8 cellular contexts compared by ENCODE assay signal in the genomic region with DNA sequence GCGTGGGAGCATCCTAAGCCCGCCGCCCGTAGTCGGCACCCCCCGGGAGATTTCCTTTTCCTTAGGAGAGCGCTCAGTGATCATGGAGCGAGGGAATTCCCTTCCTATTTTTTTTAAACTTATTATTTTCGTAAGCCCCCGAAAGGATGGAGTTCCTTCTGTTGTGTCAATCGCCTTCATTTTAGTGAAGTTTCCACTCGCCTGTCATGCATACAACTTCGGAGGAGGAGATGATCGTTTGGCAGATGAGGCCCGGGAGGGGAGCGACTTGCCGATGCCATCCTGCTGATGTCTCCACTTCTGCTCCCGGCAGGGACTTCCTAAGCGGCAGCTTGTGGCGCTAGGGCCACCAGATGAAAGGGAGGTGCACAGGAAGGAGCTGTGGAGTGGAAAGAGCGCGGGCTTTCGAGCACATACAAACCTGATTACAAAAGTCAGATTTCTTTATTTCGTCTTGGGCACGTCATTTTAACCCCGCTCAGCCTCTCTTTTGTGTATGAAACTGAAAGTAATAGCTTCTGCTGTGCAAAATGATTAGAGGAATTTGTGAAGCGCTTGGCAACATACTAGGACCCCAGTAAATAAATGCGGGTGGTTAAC. TPM values are rescaled to one million over a fixed set of nuclear protein-coding genes. Genes with fewer than 3 reads are reported as not detected.
A peak's percentile ranks its signal among the peaks of the same experiment; 100 is the strongest.
DNase-seq lines count a peak whose midpoint lies in the region; ATAC-seq and TF ChIP-seq lines count a peak whose summit lies in the region.

A gene with protein sequence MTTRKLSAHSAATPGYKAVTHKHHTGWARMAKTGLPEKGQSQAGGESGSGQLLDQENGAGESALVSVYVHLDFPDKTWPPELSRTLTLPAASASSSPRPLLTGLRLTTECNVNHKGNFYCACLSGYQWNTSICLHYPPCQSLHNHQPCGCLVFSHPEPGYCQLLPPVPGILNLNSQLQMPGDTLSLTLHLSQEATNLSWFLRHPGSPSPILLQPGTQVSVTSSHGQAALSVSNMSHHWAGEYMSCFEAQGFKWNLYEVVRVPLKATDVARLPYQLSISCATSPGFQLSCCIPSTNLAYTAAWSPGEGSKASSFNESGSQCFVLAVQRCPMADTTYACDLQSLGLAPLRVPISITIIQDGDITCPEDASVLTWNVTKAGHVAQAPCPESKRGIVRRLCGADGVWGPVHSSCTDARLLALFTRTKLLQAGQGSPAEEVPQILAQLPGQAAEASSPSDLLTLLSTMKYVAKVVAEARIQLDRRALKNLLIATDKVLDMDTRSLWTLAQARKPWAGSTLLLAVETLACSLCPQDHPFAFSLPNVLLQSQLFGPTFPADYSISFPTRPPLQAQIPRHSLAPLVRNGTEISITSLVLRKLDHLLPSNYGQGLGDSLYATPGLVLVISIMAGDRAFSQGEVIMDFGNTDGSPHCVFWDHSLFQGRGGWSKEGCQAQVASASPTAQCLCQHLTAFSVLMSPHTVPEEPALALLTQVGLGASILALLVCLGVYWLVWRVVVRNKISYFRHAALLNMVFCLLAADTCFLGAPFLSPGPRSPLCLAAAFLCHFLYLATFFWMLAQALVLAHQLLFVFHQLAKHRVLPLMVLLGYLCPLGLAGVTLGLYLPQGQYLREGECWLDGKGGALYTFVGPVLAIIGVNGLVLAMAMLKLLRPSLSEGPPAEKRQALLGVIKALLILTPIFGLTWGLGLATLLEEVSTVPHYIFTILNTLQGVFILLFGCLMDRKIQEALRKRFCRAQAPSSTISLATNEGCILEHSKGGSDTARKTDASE (minus strand): TSS at position 336 of the 600 bp plus-strand sequence. CDS start 555 bp downstream, outside the sequence.

- DNase-seq in CD4-positive, alpha-beta T cell, result peak; percentile 26 to 66 (median 45)
- peak; percentile 42 for DNase-seq in activated T-cell treated with anti-CD3 and anti-CD28 coated beads for 48 hours (ENCODE audit: low read depth)
- peak; percentile 41 to 44 for DNase-seq in stimulated activated CD8-positive, alpha-beta memory T cell treated with anti-CD3 and anti-CD28 coated beads, Interleukin-7, amount 100 ng/mL, for 4 hours (ENCODE audit: low read depth in 2 of 2)
- DNase-seq in NCI-H128 (lab: John Stamatoyannopoulos, UW; ENCODE audit: unreplicated experiment), result no peak

- H3K4me3 ChIP-seq in OCI-LY1 (ENCODE audit: low read depth, low read length, poor library complexity, severe bottlenecking) (peak within 1 kb of the TSS; percentile 80), esophagus (ENCODE audit: low read depth in 1 of 2, low read length in 2 of 2) (peak within 1 kb of the TSS; percentile 87 to 89), muscle layer of duodenum (ENCODE audit: low read depth in 1 of 2, low read length in 2 of 2) (peak within 1 kb of the TSS; percentile 92 to 99)

- H3K27me3 Mint-ChIP-seq in CD4-positive, alpha-beta T cell, result no peaks in the 10 kb centered on the region

- H3K4me1 Mint-ChIP-seq in CD4-positive, alpha-beta T cell (ENCODE audit: low read depth), result peaks cover 43% of the 10 kb centered on the region

- peak; percentile 29 for ATAC-seq in CD4-positive, alpha-beta T cell (ENCODE audit: poor library complexity)
- ATAC-seq in HG03097 (IDR thresholded peaks at IDR 0.05; ENCODE audit: low FRiP score, unreplicated experiment), result peak; percentile 20

- peak within 1 kb of the TSS; percentile 97 for H3K4me3 Mint-ChIP-seq in CD4-positive, alpha-beta T cell

- H3K36me3 ChIP-seq in OCI-LY1 (ENCODE audit: insufficient read depth, low read length) (no peaks in the 10 kb centered on the region), esophagus (ENCODE audit: control insufficient read depth in 2 of 2, insufficient read depth in 2 of 2, low read length in 1 of 2) (no peaks in the 10 kb centered on the region), muscle layer of duodenum (ENCODE audit: control insufficient read depth in 1 of 2, insufficient read depth in 2 of 2, low read length in 2 of 2) (peaks cover 0 to 6% of the 10 kb centered on the region in 2 donors)

- intact Hi-C loops in CD4-positive, alpha-beta T cell (cut with DNase I, micrococcal nuclease), result loop anchor here (2.0 to 10.0 kb wide), 9 partner anchors 49 to 1184 kb away; partner anchors contain the start of genes ASXL2 (in 2 of the 2), HADHA (in 2 of the 2), HADHB (in 2 of the 2) and CENPA (in 1 of the 2)

- POLR2A ChIA-PET in CD4-positive, alpha-beta T cell (lab: Charles Lee), result interaction anchor here (0.6 to 4.7 kb wide), 10 partner anchors 9 to 1986 kb away, joined by 3 to 52 read pairs (median 5); partner anchors contain the start of genes HADHA, HADHB, ITSN2 and RAB10

- no peaks in the 10 kb centered on the region for H3K9me3 ChIP-seq in CD4-positive, alpha-beta T cell (ENCODE audit: control insufficient read depth, low read length)
- H3K9me3 ChIP-seq in OCI-LY1 (ENCODE audit: low read length), result no peaks in the 10 kb centered on the region
- no peaks in the 10 kb centered on the region for H3K9me3 ChIP-seq in esophagus (ENCODE audit: control insufficient read depth in 2 of 2, insufficient read depth in 1 of 2, low read depth in 1 of 2, low read length in 1 of 2)
- no peaks in the 10 kb centered on the region for H3K9me3 ChIP-seq in muscle layer of duodenum (ENCODE audit: control insufficient read depth in 1 of 2, low read length in 2 of 2)

- H3K36me3 Mint-ChIP-seq in CD4-positive, alpha-beta T cell (ENCODE audit: low read depth), result peaks cover 24% of the 10 kb centered on the region

- H3K4me1 ChIP-seq in OCI-LY1 (ENCODE audit: insufficient read depth, low read length, severe bottlenecking) (peaks cover 29% of the 10 kb centered on the region), esophagus (ENCODE audit: control insufficient read depth in 2 of 2, insufficient read depth in 2 of 2, low read length in 1 of 2) (no peaks in the 10 kb centered on the region), muscle layer of duodenum (ENCODE audit: control insufficient read depth in 1 of 2, insufficient read depth in 2 of 2, low read length in 2 of 2) (peaks cover 9 to 21% of the 10 kb centered on the region in 2 donors)

- H3F3A ChIP-seq in OCI-LY1 (ENCODE audit: insufficient read depth, low read length), result no peaks in the 10 kb centered on the region

- peak within 1 kb of the TSS; percentile 84 for H3K9ac ChIP-seq in OCI-LY1 (ENCODE audit: low read length)

- H3K9me2 ChIP-seq in OCI-LY1 (ENCODE audit: low read depth, low read length), result no peaks in the 10 kb centered on the region

- H3K79me2 ChIP-seq in OCI-LY1 (ENCODE audit: insufficient read depth, low read length), result peaks cover 47% of the 10 kb centered on the region

- CTCF ChIA-PET in CD4-positive, alpha-beta T cell (lab: Charles Lee), result interaction anchor here (1.2 to 1.4 kb wide), 2 partner anchors 71 to 162 kb away, joined by 3 read pairs; no protein-coding TSS in a partner anchor

- WGBS in esophagus, 2 donors, result 0% methylated on average over 28 of the region's 28 CpGs

- peak within 1 kb of the TSS; percentile 97 for H3K27ac Mint-ChIP-seq in CD4-positive, alpha-beta T cell

- H3K27me3 ChIP-seq in CD4-positive, alpha-beta T cell (ENCODE audit: control insufficient read depth, insufficient read depth, low read length), result no peaks in the 10 kb centered on the region
- H3K27me3 ChIP-seq in OCI-LY1 (ENCODE audit: insufficient read depth, low read length) (no peaks in the 10 kb centered on the region), esophagus (ENCODE audit: control insufficient read depth in 1 of 2, insufficient read depth in 2 of 2, low read length in 2 of 2) (no peaks in the 10 kb centered on the region), muscle layer of duodenum (ENCODE audit: low read depth, low read length) (no peaks in the 10 kb centered on the region)

- no peak for TF ChIP-seq CTCF in CD4-positive, alpha-beta T cell (IDR thresholded peaks at IDR 0.05)
- no peak for TF ChIP-seq CTCF in OCI-LY1 (IDR thresholded peaks at IDR 0.05; ENCODE audit: low read length)

- H3K27ac ChIP-seq in CD4-positive, alpha-beta T cell (ENCODE audit: low read depth, low read length), result peak within 1 kb of the TSS; percentile 96
- H3K27ac ChIP-seq in OCI-LY1 (ENCODE audit: low read depth, low read length, poor library complexity, severe bottlenecking) (peak within 1 kb of the TSS; percentile 66), esophagus (ENCODE audit: low read depth in 2 of 2, low read length in 1 of 2) (peak within 1 kb of the TSS; percentile 95 to 97), muscle layer of duodenum (ENCODE audit: low read length) (peak within 1 kb of the TSS; percentile 99)

- no peaks in the 10 kb centered on the region for H3K9me3 Mint-ChIP-seq in CD4-positive, alpha-beta T cell

- H2AFZ ChIP-seq in OCI-LY1 (ENCODE audit: low read length), result no peak within 1 kb of the TSS

- no peaks in the 10 kb centered on the region for H4K20me1 ChIP-seq in OCI-LY1 (ENCODE audit: insufficient read depth, low read length)

- peak within 1 kb of the TSS; percentile 91 for H3K4me2 ChIP-seq in OCI-LY1 (ENCODE audit: low read length)

RNA-seq across cellular contexts. Expression of the gene that starts here (rescaled TPM):
- 1 to 10 TPM in 1 of 2 experiments, under 1 TPM in 1; 0.96 to 1.3 TPM for total RNA-seq in CD4-positive, alpha-beta T cell
- polyA plus RNA-seq in esophagus, result under 1 TPM; 0.11 to 0.12 TPM
